Comparison of ENCODE assay signal across 1 cellular context in genomic region chr4:73257242-73257994, GRCh38.
TF ChIP-seq lines count a peak whose summit lies in the region.

No MANE protein-coding gene starts in this region.

TF ChIP-seq in H1, 55 proteins besides CTCF, POLR2A, EP300 and RAD21 (continued from another document):
- TF ChIP-seq E2F6 (IDR thresholded peaks at IDR 0.05) (no peak), RXRA (IDR thresholded peaks at IDR 0.05; ENCODE audit: insufficient read depth, low read depth, low read length) (no peak), JUND (IDR thresholded peaks at IDR 0.05; ENCODE audit: low read length) (no peak)
